In the genomic region with DNA sequence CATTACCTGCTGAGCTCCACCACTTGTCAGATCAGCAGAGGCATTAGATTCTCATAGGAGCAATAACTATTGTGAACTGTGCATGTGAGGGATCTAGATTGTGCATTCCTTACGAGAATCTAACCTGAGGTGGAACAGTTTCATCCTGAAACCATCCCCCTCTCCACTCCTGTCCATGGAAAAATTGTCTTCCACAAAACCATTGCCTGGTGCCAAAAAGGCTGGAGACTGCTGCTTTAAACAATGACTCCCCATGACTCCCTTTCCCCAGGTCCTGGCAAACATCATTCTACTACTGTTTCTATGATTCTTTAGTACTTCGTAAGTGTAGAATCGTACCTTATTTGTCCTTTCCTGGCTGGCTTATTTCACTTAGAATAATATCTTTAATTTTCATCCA, we compare ENCODE assay signal across 1 cellular context.
TF ChIP-seq lines count a peak whose summit lies in the region.

No MANE protein-coding gene starts in this region.

TF ChIP-seq in HepG2, 621 proteins besides CTCF, POLR2A, EP300 and RAD21:
- TF ChIP-seq, protein P1, sequence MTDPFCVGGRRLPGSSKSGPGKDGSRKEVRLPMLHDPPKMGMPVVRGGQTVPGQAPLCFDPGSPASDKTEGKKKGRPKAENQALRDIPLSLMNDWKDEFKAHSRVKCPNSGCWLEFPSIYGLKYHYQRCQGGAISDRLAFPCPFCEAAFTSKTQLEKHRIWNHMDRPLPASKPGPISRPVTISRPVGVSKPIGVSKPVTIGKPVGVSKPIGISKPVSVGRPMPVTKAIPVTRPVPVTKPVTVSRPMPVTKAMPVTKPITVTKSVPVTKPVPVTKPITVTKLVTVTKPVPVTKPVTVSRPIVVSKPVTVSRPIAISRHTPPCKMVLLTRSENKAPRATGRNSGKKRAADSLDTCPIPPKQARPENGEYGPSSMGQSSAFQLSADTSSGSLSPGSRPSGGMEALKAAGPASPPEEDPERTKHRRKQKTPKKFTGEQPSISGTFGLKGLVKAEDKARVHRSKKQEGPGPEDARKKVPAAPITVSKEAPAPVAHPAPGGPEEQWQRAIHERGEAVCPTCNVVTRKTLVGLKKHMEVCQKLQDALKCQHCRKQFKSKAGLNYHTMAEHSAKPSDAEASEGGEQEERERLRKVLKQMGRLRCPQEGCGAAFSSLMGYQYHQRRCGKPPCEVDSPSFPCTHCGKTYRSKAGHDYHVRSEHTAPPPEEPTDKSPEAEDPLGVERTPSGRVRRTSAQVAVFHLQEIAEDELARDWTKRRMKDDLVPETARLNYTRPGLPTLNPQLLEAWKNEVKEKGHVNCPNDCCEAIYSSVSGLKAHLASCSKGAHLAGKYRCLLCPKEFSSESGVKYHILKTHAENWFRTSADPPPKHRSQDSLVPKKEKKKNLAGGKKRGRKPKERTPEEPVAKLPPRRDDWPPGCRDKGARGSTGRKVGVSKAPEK (CRISPR knock-in tag; IDR thresholded peaks at IDR 0.05; ENCODE audit: borderline replicate concordance): no peak
- TF ChIP-seq PAX8 (CRISPR knock-in tag; IDR thresholded peaks at IDR 0.05; ENCODE audit: borderline replicate concordance) (no peak), MAZ (IDR thresholded peaks at IDR 0.05; ENCODE audit: borderline replicate concordance, low read depth, low read length) (no peak), MAZ (CRISPR knock-in tag; IDR thresholded peaks at IDR 0.05; ENCODE audit: low read depth) (no peak), MATR3 (CRISPR knock-in tag; IDR thresholded peaks at IDR 0.05) (no peak), ONECUT2 (CRISPR knock-in tag; IDR thresholded peaks at IDR 0.05) (no peak), ZNF709 (CRISPR knock-in tag; IDR thresholded peaks at IDR 0.05) (0 out of 2 replicates have a peak, but pooled peaks have one; percentile 25), PHF8 (CRISPR knock-in tag; IDR thresholded peaks at IDR 0.05) (no peak), POLR2AphosphoS5 (IDR thresholded peaks at IDR 0.05; ENCODE audit: low read depth, low read length) (0 out of 2 replicates have a peak, but pooled peaks have one; percentile 16), GATAD1 (CRISPR knock-in tag; IDR thresholded peaks at IDR 0.05) (no peak), ZNF225 (CRISPR knock-in tag; IDR thresholded peaks at IDR 0.05) (no peak)
- TF ChIP-seq, protein P2, sequence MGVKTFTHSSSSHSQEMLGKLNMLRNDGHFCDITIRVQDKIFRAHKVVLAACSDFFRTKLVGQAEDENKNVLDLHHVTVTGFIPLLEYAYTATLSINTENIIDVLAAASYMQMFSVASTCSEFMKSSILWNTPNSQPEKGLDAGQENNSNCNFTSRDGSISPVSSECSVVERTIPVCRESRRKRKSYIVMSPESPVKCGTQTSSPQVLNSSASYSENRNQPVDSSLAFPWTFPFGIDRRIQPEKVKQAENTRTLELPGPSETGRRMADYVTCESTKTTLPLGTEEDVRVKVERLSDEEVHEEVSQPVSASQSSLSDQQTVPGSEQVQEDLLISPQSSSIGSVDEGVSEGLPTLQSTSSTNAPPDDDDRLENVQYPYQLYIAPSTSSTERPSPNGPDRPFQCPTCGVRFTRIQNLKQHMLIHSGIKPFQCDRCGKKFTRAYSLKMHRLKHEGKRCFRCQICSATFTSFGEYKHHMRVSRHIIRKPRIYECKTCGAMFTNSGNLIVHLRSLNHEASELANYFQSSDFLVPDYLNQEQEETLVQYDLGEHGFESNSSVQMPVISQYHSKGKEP (CRISPR knock-in tag; IDR thresholded peaks at IDR 0.05): no peak
- TF ChIP-seq, protein P3, sequence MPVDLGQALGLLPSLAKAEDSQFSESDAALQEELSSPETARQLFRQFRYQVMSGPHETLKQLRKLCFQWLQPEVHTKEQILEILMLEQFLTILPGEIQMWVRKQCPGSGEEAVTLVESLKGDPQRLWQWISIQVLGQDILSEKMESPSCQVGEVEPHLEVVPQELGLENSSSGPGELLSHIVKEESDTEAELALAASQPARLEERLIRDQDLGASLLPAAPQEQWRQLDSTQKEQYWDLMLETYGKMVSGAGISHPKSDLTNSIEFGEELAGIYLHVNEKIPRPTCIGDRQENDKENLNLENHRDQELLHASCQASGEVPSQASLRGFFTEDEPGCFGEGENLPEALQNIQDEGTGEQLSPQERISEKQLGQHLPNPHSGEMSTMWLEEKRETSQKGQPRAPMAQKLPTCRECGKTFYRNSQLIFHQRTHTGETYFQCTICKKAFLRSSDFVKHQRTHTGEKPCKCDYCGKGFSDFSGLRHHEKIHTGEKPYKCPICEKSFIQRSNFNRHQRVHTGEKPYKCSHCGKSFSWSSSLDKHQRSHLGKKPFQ (CRISPR knock-in tag; IDR thresholded peaks at IDR 0.05; ENCODE audit: insufficient replicate concordance): no peak
